In genomic region chr13:30306762-30307193, GRCh38 we compare ENCODE assay signal across 8 cellular contexts. TPM values are rescaled to one million over a fixed set of nuclear protein-coding genes. Genes with fewer than 3 reads are reported as not detected.
DNase-seq lines count a peak whose midpoint lies in the region; ATAC-seq and TF ChIP-seq lines count a peak whose summit lies in the region.

No MANE protein-coding gene starts in this region.

- TF ChIP-seq CTCF in Loucy (conservative IDR thresholded peaks at IDR 0.05; ENCODE audit: low read length) (no peak), RWPE1 (conservative IDR thresholded peaks at IDR 0.05; ENCODE audit: low read depth) (no peak), fibroblast of the aortic adventitia (IDR thresholded peaks at IDR 0.05; ENCODE audit: insufficient read depth, low read length) (no peak), natural killer cell (IDR thresholded peaks at IDR 0.05) (no peak)

- H3K36me3 ChIP-seq in H7 (replicated peaks; ENCODE audit: control insufficient read depth, insufficient read depth, low read length) = no peaks in the 10 kb centered on the region
- no peaks in the 10 kb centered on the region for H3K36me3 ChIP-seq in Loucy (ENCODE audit: insufficient read depth, low read length)

- peak; percentile 98 for DNase-seq in ELF-1 (ENCODE audit: low read depth, low spot score)
- peak; percentile 93 for DNase-seq in H7
- DNase-seq in RWPE1 (ENCODE audit: low spot score) = peak; percentile 83
- DNase-seq in activated T-helper 9 cell treated with anti-CD3 and anti-CD28 coated beads, Interleukin-2, amount 50 U/mL, for 16 hours (ENCODE audit: low read depth) = peak; percentile 85
- DNase-seq in fibroblast of the aortic adventitia (ENCODE audit: low read depth) = peak; percentile 92
- DNase-seq in natural killer cell = peak; percentile 82
- DNase-seq in stimulated activated naive CD4-positive, alpha-beta T cell (lab: John Stamatoyannopoulos, UW) = peak; percentile 73 to 91 (median 84)

- intact Hi-C loops in natural killer cell (cut with micrococcal nuclease) = loop anchor here (2.0 to 10.0 kb wide), 3 partner anchors 102 to 172 kb away; partner anchors contain the start of gene HMGB1

- no peaks in the 10 kb centered on the region for H3K27me3 ChIP-seq in H7 (ENCODE audit: control insufficient read depth, insufficient read depth, low read length)
- H3K27me3 ChIP-seq in Loucy (ENCODE audit: insufficient read depth, low read length, poor library complexity, severe bottlenecking) = no peaks in the 10 kb centered on the region

- peak overlapping the region; percentile 42 to 89 for H3K27ac Mint-ChIP-seq in natural killer cell

- no peaks in the 10 kb centered on the region for H3K36me3 Mint-ChIP-seq in natural killer cell

- CTCF ChIA-PET in RWPE1 (lab: Yijun Ruan, JAX) = interaction anchor here (0.6 to 1.9 kb wide), 3 partner anchors 41 to 174 kb away, joined by 3 to 6 read pairs (median 5); no protein-coding TSS in a partner anchor

- peaks cover 48% of the 10 kb centered on the region for H3K79me2 ChIP-seq in Loucy (ENCODE audit: insufficient read depth, low read length)

- H3K27ac ChIP-seq in RWPE1 = peak overlapping the region; percentile 89

- peaks cover 4 to 18% of the 10 kb centered on the region in 2 donors for H3K4me1 Mint-ChIP-seq in natural killer cell

- H3K4me1 ChIP-seq in Loucy (ENCODE audit: insufficient read depth, low read length, poor library complexity, severe bottlenecking) = peaks cover 61% of the 10 kb centered on the region

- peak overlapping the region; percentile 87 for H3K4me3 ChIP-seq in H7 (ENCODE audit: insufficient read depth, low read depth, low read length)
- H3K4me3 ChIP-seq in Loucy (ENCODE audit: low read length, poor library complexity, severe bottlenecking) = peak overlapping the region; percentile 97
- H3K4me3 ChIP-seq in fibroblast of the aortic adventitia (ENCODE audit: low read depth, low read length) = peak overlapping the region; percentile 94

- POLR2A ChIA-PET in RWPE1 (lab: Yijun Ruan, JAX; ENCODE audit: low non-redundant PET) = interaction anchor here (0.6 to 0.7 kb wide), 2 partner anchors 174 to 331 kb away, joined by 3 to 4 read pairs; no protein-coding TSS in a partner anchor

- H3K27me3 Mint-ChIP-seq in natural killer cell (ENCODE audit: low read depth in 2 of 2) = no peaks in the 10 kb centered on the region

- H2AFZ ChIP-seq in Loucy (ENCODE audit: low read length) = peak overlapping the region; percentile 98

- H3K4me3 Mint-ChIP-seq in natural killer cell = peak overlapping the region; percentile 88

- H3K9me2 ChIP-seq in Loucy (replicated peaks; ENCODE audit: low read depth, low read length) = no peaks in the 10 kb centered on the region

- H3K9me3 ChIP-seq in Loucy (ENCODE audit: insufficient read depth, low read depth, low read length) = no peaks in the 10 kb centered on the region

- ATAC-seq in natural killer cell = peak; percentile 88 to 96 (median 94)

- H3K9me3 Mint-ChIP-seq in natural killer cell = no peaks in the 10 kb centered on the region

- H3K9ac ChIP-seq in Loucy (ENCODE audit: low read depth, low read length, poor library complexity, severe bottlenecking) = peak overlapping the region; percentile 91

- peak overlapping the region; percentile 96 for H3K4me2 ChIP-seq in Loucy (ENCODE audit: low read depth, low read length, poor library complexity, severe bottlenecking)

- H3F3A ChIP-seq in Loucy (ENCODE audit: low read depth) = no peaks in the 10 kb centered on the region

- H4K20me1 ChIP-seq in Loucy (ENCODE audit: insufficient read depth, low read length, poor library complexity, severe bottlenecking) = no peaks in the 10 kb centered on the region

RNA-seq across cellular contexts. Expression of gene KATNAL1, which starts 0.6 kb away (rescaled TPM):
- 12.1 and 12.8 TPM in 2 replicates for total RNA-seq in H7 (2014; rRNA removed; shearing (Covaris generic))
- total RNA-seq in fibroblast of the aortic adventitia (ENCODE audit: low replicate concordance) (38.7 and 61.2 TPM in 2 replicates), natural killer cell (10 to 100 TPM; 15.0 to 22.8 (median 21.9) TPM)

Comparison
In these comparisons a context has a peak if more than half of its experiments do, and no peak if none do; other contexts are left out.
1. Peak in every context shown above with its lines: DNase-seq, ATAC-seq, H3K4me3 ChIP-seq and H3K27ac ChIP-seq.